In genomic region chr1:157478030-157478429, GRCh38 we compare ENCODE assay signal across 3 cellular contexts.
"Had no signal": no experiment of that assay in that cellular context is flagged by ENCODE, and none has a peak within 500 bp of the region (broad histone marks: within the 10 kb centered on the region; RNA-seq: fewer than 3 reads in every experiment).

No MANE protein-coding gene starts in this region.

- H3K4me3 ChIP-seq: GM12878 had no signal

- DNase-seq: GDM1, GF-D8 had no signal
